Comparison of ENCODE assay signal across 19 cellular contexts in the genomic region with DNA sequence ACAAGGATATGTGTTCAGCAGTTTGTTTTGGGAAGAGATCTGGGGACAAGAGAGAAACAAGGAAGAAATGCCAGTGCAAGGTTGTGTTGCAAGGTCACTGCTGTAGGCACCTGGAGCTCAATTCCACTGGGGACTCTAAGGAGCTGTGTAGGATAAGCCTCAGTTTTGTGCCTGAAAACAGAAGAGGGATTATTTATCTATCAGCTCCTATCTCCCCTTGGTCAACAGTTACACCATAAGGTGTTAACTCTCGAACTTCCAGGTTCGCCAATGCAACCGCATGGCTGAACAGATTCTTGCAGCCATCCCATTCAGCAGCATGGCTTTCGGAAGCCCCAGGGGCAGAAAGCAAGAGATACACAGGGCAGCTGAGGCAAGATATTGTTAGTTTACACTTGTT. TPM values are rescaled to one million over a fixed set of nuclear protein-coding genes. Genes with fewer than 3 reads are reported as not detected.
DNase-seq lines count a peak whose midpoint lies in the region; ATAC-seq and TF ChIP-seq lines count a peak whose summit lies in the region.
"Had no signal": no experiment of that assay in that cellular context is flagged by ENCODE, and none has a peak within 500 bp of the region (broad histone marks: within the 10 kb centered on the region; RNA-seq: fewer than 3 reads in every experiment).

No MANE protein-coding gene starts in this region.

- H3K36me3 Mint-ChIP-seq in endodermal cell (ENCODE audit: low read depth) (no peaks in the 10 kb centered on the region), progenitor cell of endocrine pancreas (ENCODE audit: insufficient read depth) (no peaks in the 10 kb centered on the region)
- no peaks in the 10 kb centered on the region for H3K36me3 Mint-ChIP-seq in effector memory CD8-positive, alpha-beta T cell (ENCODE audit: insufficient read depth)
- H3K36me3 Mint-ChIP-seq: CD14-positive monocyte; CD4-positive, alpha-beta memory T cell had no signal

- no peak overlapping the region for H3K27ac ChIP-seq in endodermal cell (ENCODE audit: low read depth, low read length)
- H3K27ac ChIP-seq: BLaER1, GM23248 had no signal

- no peak for ATAC-seq in HG02852 (IDR thresholded peaks at IDR 0.05; ENCODE audit: unreplicated experiment)
- ATAC-seq in effector memory CD8-positive, alpha-beta T cell (replicated peaks) = no peak
- ATAC-seq: HCT116 had no signal

- TF ChIP-seq CTCF in endodermal cell (conservative IDR thresholded peaks at IDR 0.05) (peak; percentile 39), progenitor cell of endocrine pancreas (IDR thresholded peaks at IDR 0.05; ENCODE audit: unreplicated experiment) (no peak)

- H3K27ac Mint-ChIP-seq in endodermal cell = no peak overlapping the region
- H3K27ac Mint-ChIP-seq in progenitor cell of endocrine pancreas = no peak overlapping the region
- no peak overlapping the region for H3K27ac Mint-ChIP-seq in effector memory CD8-positive, alpha-beta T cell
- H3K27ac Mint-ChIP-seq: CD4-positive, alpha-beta memory T cell; HFFc6 had no signal

- H3K4me1 ChIP-seq in endodermal cell (ENCODE audit: control insufficient read depth, insufficient read depth, low read length) = peaks cover 6% of the 10 kb centered on the region
- H3K4me1 ChIP-seq: BLaER1 had no signal

- no peak overlapping the region for H3K4me3 Mint-ChIP-seq in endodermal cell
- H3K4me3 Mint-ChIP-seq in progenitor cell of endocrine pancreas (ENCODE audit: low read depth) = no peak overlapping the region
- H3K4me3 Mint-ChIP-seq in effector memory CD8-positive, alpha-beta T cell = no peak overlapping the region
- H3K4me3 Mint-ChIP-seq: CD14-positive monocyte; CD4-positive, alpha-beta memory T cell; HFFc6 had no signal

- H3K36me3 ChIP-seq in endodermal cell (ENCODE audit: control insufficient read depth, insufficient read depth, low read length) = no peaks in the 10 kb centered on the region
- H3K36me3 ChIP-seq: BLaER1 had no signal

- H3K4me1 Mint-ChIP-seq in endodermal cell (peaks cover 26% of the 10 kb centered on the region), progenitor cell of endocrine pancreas (ENCODE audit: low read depth) (peaks cover 8% of the 10 kb centered on the region)
- H3K4me1 Mint-ChIP-seq in effector memory CD8-positive, alpha-beta T cell (ENCODE audit: low read depth in 2 of 2) = no peaks in the 10 kb centered on the region
- H3K4me1 Mint-ChIP-seq: CD14-positive monocyte; CD4-positive, alpha-beta memory T cell had no signal

- H3K27me3 Mint-ChIP-seq in endodermal cell (ENCODE audit: insufficient read depth) (peaks cover 10% of the 10 kb centered on the region), progenitor cell of endocrine pancreas (no peaks in the 10 kb centered on the region)
- peaks cover 16 to 40% of the 10 kb centered on the region in 2 donors for H3K27me3 Mint-ChIP-seq in effector memory CD8-positive, alpha-beta T cell

- no peak overlapping the region for H3K9ac ChIP-seq in endodermal cell (ENCODE audit: extremely low read depth, low read length, poor library complexity, severe bottlenecking)
- H3K9ac ChIP-seq: BLaER1, GM23248 had no signal

- H3K9me3 ChIP-seq in endodermal cell (ENCODE audit: control insufficient read depth, low read length) = no peaks in the 10 kb centered on the region
- H3K9me3 ChIP-seq: BLaER1 had no signal

- no peaks in the 10 kb centered on the region for H3K27me3 ChIP-seq in endodermal cell (ENCODE audit: control insufficient read depth, insufficient read depth, low read length, poor library complexity, severe bottlenecking)
- H3K27me3 ChIP-seq: BLaER1 had no signal

- H3K4me3 ChIP-seq in endodermal cell (ENCODE audit: low read length) = no peak overlapping the region
- H3K4me3 ChIP-seq: BLaER1, GM23248 had no signal

- H3K9me3 Mint-ChIP-seq in endodermal cell (no peaks in the 10 kb centered on the region), progenitor cell of endocrine pancreas (ENCODE audit: low read depth) (no peaks in the 10 kb centered on the region)
- H3K9me3 Mint-ChIP-seq in effector memory CD8-positive, alpha-beta T cell = no peaks in the 10 kb centered on the region
- H3K9me3 Mint-ChIP-seq: CD4-positive, alpha-beta memory T cell; HFFc6 had no signal

- DNase-seq in NCI-H82 (lab: John Stamatoyannopoulos, UW) (peak; percentile 32), NCI-H82 treated with DMSO at 0.1 percent for 48 hours (lab: John Stamatoyannopoulos, UW; ENCODE audit: unreplicated experiment) (no peak), HuH-7 (ENCODE audit: low spot score) (peak; percentile 52), endodermal cell (peak; percentile 68), iPS-NIHi7 (ENCODE audit: extremely low spot score) (peak; percentile 13), progenitor cell of endocrine pancreas (ENCODE audit: low spot score, unreplicated experiment) (no peak)
- no peak for DNase-seq in effector memory CD8-positive, alpha-beta T cell
- DNase-seq: 8988T; CD4-positive, alpha-beta memory T cell; DMS53; DND-41; EL; GM23248; H7; HFFc6 had no signal

- 68 to 77% methylated on average over 4 of the region's 4 CpGs for WGBS in endodermal cell (ENCODE audit: insufficient coverage in 1 of 2, insufficient read length in 1 of 2), 2 experiments

RNA-seq across cellular contexts. Expression of gene CNOT10, which starts 41.6 kb away (rescaled TPM):
- 10 to 100 TPM; 53.6 to 54.1 TPM for total RNA-seq in endodermal cell
- polyA plus RNA-seq in endodermal cell (2013, experiment 1 of 2) = 38.8 TPM
- polyA plus RNA-seq in endodermal cell (2013, experiment 2 of 2) = 39.8 TPM
- total RNA-seq in progenitor cell of endocrine pancreas = 48.8 and 52.5 TPM in 2 replicates

Comparison
In these comparisons a context has a peak if more than half of its experiments do, and no peak if none do; other contexts are left out.
1. DNase-seq: peak in NCI-H82 (single experiment), HuH-7 (single experiment), endodermal cell (single experiment) and iPS-NIHi7 (single experiment); none in NCI-H82 treated with DMSO at 0.1 percent for 48 hours (single experiment), progenitor cell of endocrine pancreas (single experiment) and effector memory CD8-positive, alpha-beta T cell (0 of 3).